2 cellular contexts compared by ENCODE assay signal in the genomic region with DNA sequence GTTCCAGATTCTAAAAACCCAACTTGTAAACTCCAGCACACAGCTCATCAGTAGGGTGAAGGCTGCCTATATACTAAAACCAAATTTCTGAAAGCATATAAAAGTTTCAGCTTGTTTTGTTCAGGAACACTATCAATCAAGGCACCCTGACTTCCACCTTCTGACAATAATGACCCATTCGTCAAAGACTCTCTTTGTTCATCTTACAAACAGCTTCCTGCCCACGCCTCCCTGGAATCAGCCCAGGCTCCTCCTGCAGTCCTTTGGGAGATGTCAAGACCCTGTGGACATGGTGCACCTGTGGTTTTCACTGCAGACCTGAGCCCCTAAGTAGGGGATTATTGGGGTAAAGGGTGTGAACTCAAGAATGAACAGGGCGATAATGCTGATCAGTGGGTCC.
TF ChIP-seq lines count a peak whose summit lies in the region.

No MANE protein-coding gene starts in this region.

TF ChIP-seq in GM23338, 12 proteins besides CTCF, POLR2A, EP300 and RAD21 (continues in another document):
- TF ChIP-seq EZH2 (IDR thresholded peaks at IDR 0.05; ENCODE audit: low read depth, unreplicated experiment) (no peak), ZNF331 (CRISPR knock-in tag; IDR thresholded peaks at IDR 0.05; ENCODE audit: low read depth) (no peak), STAT1 (IDR thresholded peaks at IDR 0.05; ENCODE audit: unreplicated experiment) (no peak), ZNF114 (CRISPR knock-in tag; IDR thresholded peaks at IDR 0.05) (no peak), EZH2phosphoT487 (IDR thresholded peaks at IDR 0.05; ENCODE audit: unreplicated experiment) (no peak), CREB1 (CRISPR knock-in tag; IDR thresholded peaks at IDR 0.05; ENCODE audit: low read depth) (no peak), REST (IDR thresholded peaks at IDR 0.05; ENCODE audit: unreplicated experiment) (no peak), JUNB (IDR thresholded peaks at IDR 0.05; ENCODE audit: unreplicated experiment) (no peak), NANOG (IDR thresholded peaks at IDR 0.05; ENCODE audit: borderline replicate concordance) (no peak), POLR2AphosphoS5 (IDR thresholded peaks at IDR 0.05; ENCODE audit: low read depth) (no peak), ZNF462 (CRISPR knock-in tag; IDR thresholded peaks at IDR 0.05) (no peak)

TF ChIP-seq in H1, 55 proteins besides CTCF, POLR2A, EP300 and RAD21:
- TF ChIP-seq CEBPB (IDR thresholded peaks at IDR 0.05; ENCODE audit: low read depth, low read length) (no peak), KDM1A (IDR thresholded peaks at IDR 0.05; ENCODE audit: borderline replicate concordance, low read length) (no peak), USF2 (IDR thresholded peaks at IDR 0.05; ENCODE audit: low read length) (no peak), RFX5 (IDR thresholded peaks at IDR 0.05; ENCODE audit: borderline replicate concordance, low read depth, low read length) (no peak), JUND (IDR thresholded peaks at IDR 0.05; ENCODE audit: low read length) (no peak), KDM5A (IDR thresholded peaks at IDR 0.05; ENCODE audit: low read length) (no peak)
- TF ChIP-seq, protein P1, sequence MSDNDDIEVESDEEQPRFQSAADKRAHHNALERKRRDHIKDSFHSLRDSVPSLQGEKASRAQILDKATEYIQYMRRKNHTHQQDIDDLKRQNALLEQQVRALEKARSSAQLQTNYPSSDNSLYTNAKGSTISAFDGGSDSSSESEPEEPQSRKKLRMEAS (IDR thresholded peaks at IDR 0.05) = no peak
